Comparison of ENCODE assay signal across 25 cellular contexts in the genomic region with DNA sequence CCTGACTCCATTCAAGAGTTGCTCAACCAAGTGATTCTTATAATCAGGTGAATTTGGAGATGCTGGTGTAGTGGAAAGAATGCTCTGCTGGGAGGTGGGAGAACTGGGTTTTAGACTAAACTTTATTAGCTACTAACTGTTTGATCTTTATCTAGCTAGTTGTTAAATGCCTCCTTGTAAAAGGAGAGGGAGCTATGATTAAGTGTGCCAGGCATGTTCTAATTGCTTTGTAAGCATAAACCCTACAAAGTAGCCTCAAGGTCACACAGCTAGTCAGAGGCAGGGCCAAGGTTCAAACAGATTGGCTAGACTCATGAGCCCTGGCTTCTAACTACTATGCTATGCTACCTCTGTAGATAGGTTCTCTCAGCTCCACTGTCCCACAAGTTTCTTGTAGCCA.
"Had no signal": no experiment of that assay in that cellular context is flagged by ENCODE, and none has a peak within 500 bp of the region (broad histone marks: within the 10 kb centered on the region; RNA-seq: fewer than 3 reads in every experiment).

No MANE protein-coding gene starts in this region.

- H3K36me3 ChIP-seq: brain microvascular endothelial cell, heart left ventricle, right atrium auricular region, spleen, tibial nerve had no signal

- H3K9me3 ChIP-seq: heart left ventricle, right atrium auricular region, spleen, tibial nerve had no signal

- H3K27me3 ChIP-seq: brain microvascular endothelial cell, heart left ventricle, right atrium auricular region, tibial nerve had no signal

- H3K4me1 ChIP-seq: parathyroid adenoma, right atrium auricular region, spleen, tibial nerve had no signal

- H3K79me2 ChIP-seq: parathyroid adenoma had no signal

- DNase-seq: activated CD4-positive, alpha-beta memory T cell treated with anti-CD3 and anti-CD28 coated beads for 36 hours; activated CD4-positive, alpha-beta T cell treated with anti-CD3 and anti-CD28 coated beads, Interleukin-2, amount 10 ng/mL, durations not matched to agents 24 days and 14 days; activated CD4-positive, CD25-positive, alpha-beta regulatory T cell treated with anti-CD3 and anti-CD28 coated beads, Interleukin-2, amount 50 U/mL, for 72 hours; activated CD8-positive, alpha-beta memory T cell treated with anti-CD3 and anti-CD28 coated beads, Interleukin-2, amount 50 U/mL, for 4 hours; activated effector memory CD4-positive, alpha-beta T cell treated with anti-CD3 and anti-CD28 coated beads, Interleukin-2, amount 50 U/mL, for 16 hours; activated naive CD4-positive, alpha-beta T cell treated with anti-CD3 and anti-CD28 coated beads, Interleukin-2, amount 10 ng/mL, durations not matched to agents 7 days and 5 days; activated naive CD8-positive, alpha-beta T cell treated with anti-CD3 and anti-CD28 coated beads, Interleukin-2, amount 10 ng/mL, durations not matched to agents 7 days and 5 days; activated T-cell treated with anti-CD3 and anti-CD28 coated beads, Interleukin-2, amount 50 U/mL, for 1 hour; amniotic stem cell; brain microvascular endothelial cell; dorsolateral prefrontal cortex; effector memory CD4-positive, alpha-beta T cell; foreskin fibroblast; heart left ventricle; kidney glomerular epithelial cell; naive thymus-derived CD4-positive, alpha-beta T cell; spleen; stimulated activated naive CD4-positive, alpha-beta T cell; T-helper 2 cell had no signal

- H3K27ac ChIP-seq: brain microvascular endothelial cell, coronary artery, dorsolateral prefrontal cortex, heart left ventricle, parathyroid adenoma, right atrium auricular region, spleen, tibial nerve had no signal

- ATAC-seq: heart left ventricle; naive thymus-derived CD4-positive, alpha-beta T cell had no signal

- FAIRE-seq: astrocyte, endothelial cell of umbilical vein had no signal

- H3K4me3 ChIP-seq: coronary artery, dorsolateral prefrontal cortex, heart left ventricle, right atrium auricular region, spleen, tibial nerve had no signal

- H3K9ac ChIP-seq: parathyroid adenoma had no signal

- H2AFZ ChIP-seq: parathyroid adenoma had no signal
